Comparison of ENCODE assay signal across 12 cellular contexts in genomic region chr15:66692808-66693596, GRCh38. TPM values are rescaled to one million over a fixed set of nuclear protein-coding genes. Genes with fewer than 3 reads are reported as not detected.
DNase-seq lines count a peak whose midpoint lies in the region; ATAC-seq lines count a peak whose summit lies in the region.
"Had no signal": no experiment of that assay in that cellular context is flagged by ENCODE, and none has a peak within 500 bp of the region (broad histone marks: within the 10 kb centered on the region; RNA-seq: fewer than 3 reads in every experiment).

No MANE protein-coding gene starts in this region.

- no peaks in the 10 kb centered on the region for H3K9me3 ChIP-seq in muscle layer of colon (ENCODE audit: low read length)

- H3K36me3 Mint-ChIP-seq in activated T-cell treated with anti-CD3 and anti-CD28 coated beads, Interleukin-2, amount 50 U/mL, for 72 hours (ENCODE audit: insufficient read depth in 2 of 2), result no peaks in the 10 kb centered on the region

- peak overlapping the region; percentile 37 to 61 for H3K4me3 Mint-ChIP-seq in activated T-cell treated with anti-CD3 and anti-CD28 coated beads, Interleukin-2, amount 50 U/mL, for 72 hours

- peaks cover 6% of the 10 kb centered on the region for H3K4me1 ChIP-seq in muscle layer of colon (ENCODE audit: insufficient read depth, low read length)

- H3K9me3 Mint-ChIP-seq in activated T-cell treated with anti-CD3 and anti-CD28 coated beads, Interleukin-2, amount 50 U/mL, for 72 hours, result no peaks in the 10 kb centered on the region

- ATAC-seq in GM21529 (IDR thresholded peaks at IDR 0.05; ENCODE audit: unreplicated experiment) (peak; percentile 56), GM18858 (IDR thresholded peaks at IDR 0.05; ENCODE audit: unreplicated experiment) (no peak)
- peak; percentile 86 to 90 for ATAC-seq in activated T-cell treated with anti-CD3 and anti-CD28 coated beads, Interleukin-2, amount 50 U/mL, for 72 hours (replicated peaks in 1 of 2)

- peak; percentile 42 for DNase-seq in GDM1 (lab: John Stamatoyannopoulos, UW)
- DNase-seq in activated T-cell treated with anti-CD3 and anti-CD28 coated beads, Interleukin-2, amount 50 U/mL, for 72 hours, result peak; percentile 15 to 16
- DNase-seq in NCI-H187 (lab: John Stamatoyannopoulos, UW), result no peak
- DNase-seq in GM19238 (ENCODE audit: insufficient read length, low spot score), result no peak
- DNase-seq in NCI-H1436 (lab: John Stamatoyannopoulos, UW), result no peak
- DNase-seq: cerebellar nuclear complex, kidney glomerular epithelial cell, NCI-H226, SHP77 treated with DMSO at 0.1 percent for 48 hours had no signal

- H3K27me3 ChIP-seq in muscle layer of colon (ENCODE audit: control insufficient read depth in 1 of 2, insufficient read depth in 2 of 2, low read length in 2 of 2), result no peaks in the 10 kb centered on the region

- peak overlapping the region; percentile 49 for H3K27ac ChIP-seq in muscle layer of colon (ENCODE audit: low read depth, low read length)

- no peak overlapping the region for H3K4me3 ChIP-seq in muscle layer of colon (ENCODE audit: low read depth in 1 of 2, low read length in 2 of 2)

- H3K4me1 Mint-ChIP-seq in activated T-cell treated with anti-CD3 and anti-CD28 coated beads, Interleukin-2, amount 50 U/mL, for 72 hours (ENCODE audit: low read depth), result peaks cover 9% of the 10 kb centered on the region

- H3K27ac Mint-ChIP-seq in activated T-cell treated with anti-CD3 and anti-CD28 coated beads, Interleukin-2, amount 50 U/mL, for 72 hours, result peak overlapping the region; percentile 60

- H3K27me3 Mint-ChIP-seq in activated T-cell treated with anti-CD3 and anti-CD28 coated beads, Interleukin-2, amount 50 U/mL, for 72 hours (ENCODE audit: low read depth), result no peaks in the 10 kb centered on the region

- no peak overlapping the region for H3K9ac ChIP-seq in muscle layer of colon (ENCODE audit: low read length)

- no peaks in the 10 kb centered on the region for H3K36me3 ChIP-seq in muscle layer of colon (ENCODE audit: insufficient read depth, low read length)

RNA-seq across cellular contexts. Expression of gene SMAD6, which starts 9.0 kb away (rescaled TPM):
- total RNA-seq in activated T-cell treated with anti-CD3 and anti-CD28 coated beads, Interleukin-2, amount 50 U/mL, for 72 hours, result under 1 TPM; 0.31 to 0.35 TPM

Comparison
In these comparisons a context has a peak if more than half of its experiments do, and no peak if none do; other contexts are left out.
1. DNase-seq: peak in GDM1 (single experiment) and activated T-cell treated with anti-CD3 and anti-CD28 coated beads, Interleukin-2, amount 50 U/mL, for 72 hours (2 of 2); none in NCI-H187 (0 of 2), GM19238 (single experiment) and NCI-H1436 (single experiment).